24 cellular contexts compared by ENCODE assay signal in genomic region chr3:144875251-144875650, GRCh38.
"Had no signal": no experiment of that assay in that cellular context is flagged by ENCODE, and none has a peak within 500 bp of the region (broad histone marks: within the 10 kb centered on the region; RNA-seq: fewer than 3 reads in every experiment).

No MANE protein-coding gene starts in this region.

- H3K4me3 Mint-ChIP-seq: activated CD4-positive, alpha-beta T cell treated with anti-CD3 and anti-CD28 coated beads, Interleukin-2, amount 10 ng/mL, durations not matched to agents 24 days and 14 days; activated naive CD4-positive, alpha-beta T cell treated with anti-CD3 and anti-CD28 coated beads for 36 hours; activated naive CD8-positive, alpha-beta T cell treated with anti-CD3 and anti-CD28 coated beads for 36 hours; activated T-cell treated with anti-CD3 and anti-CD28 coated beads, Interleukin-2, amount 50 U/mL, for 4 hours; activated T-helper 17 cell treated with anti-CD3 and anti-CD28 coated beads, Interleukin-2, amount 50 U/mL, for 72 hours; T-helper 1 cell treated with Interleukin-12 subunit alpha and Interleukin-12 subunit beta and Interleukin-4 antibody, amounts not matched to agents 30 μg/mL and 1 μg/mL, for 36 hours; WTC11 had no signal

- H3K36me3 Mint-ChIP-seq: activated naive CD8-positive, alpha-beta T cell treated with anti-CD3 and anti-CD28 coated beads for 36 hours; WTC11 had no signal

- H3K9me3 ChIP-seq: SJSA1 had no signal

- H3K27me3 Mint-ChIP-seq: activated CD4-positive, alpha-beta T cell treated with anti-CD3 and anti-CD28 coated beads, Interleukin-2, amount 10 ng/mL, durations not matched to agents 24 days and 14 days; activated naive CD8-positive, alpha-beta T cell treated with anti-CD3 and anti-CD28 coated beads for 36 hours; activated T-helper 17 cell treated with anti-CD3 and anti-CD28 coated beads, Interleukin-2, amount 50 U/mL, for 72 hours had no signal

- DNase-seq: activated CD4-positive, alpha-beta T cell treated with anti-CD3 and anti-CD28 coated beads for 1 hour; activated CD4-positive, alpha-beta T cell treated with anti-CD3 and anti-CD28 coated beads, Interleukin-2, amount 10 ng/mL, durations not matched to agents 24 days and 14 days; activated CD4-positive, alpha-beta T cell treated with anti-CD3 and anti-CD28 coated beads, Interleukin-2, amount 50 U/mL, for 48 hours; activated CD8-positive, alpha-beta memory T cell treated with anti-CD3 and anti-CD28 coated beads for 24 hours; activated gamma-delta T cell; activated naive CD4-positive, alpha-beta T cell treated with anti-CD3 and anti-CD28 coated beads for 36 hours; activated naive CD8-positive, alpha-beta T cell treated with anti-CD3 and anti-CD28 coated beads for 36 hours; activated T-cell treated with anti-CD3 and anti-CD28 coated beads, Interleukin-2, amount 50 U/mL, for 4 hours; anterior cingulate cortex; brain microvascular endothelial cell; Karpas-422; NCI-H146; NCI-H187 treated with DMSO at 0.1 percent for 48 hours; NCI-H2081 treated with DMSO at 0.1 percent for 48 hours; NCI-H446; NCI-H524; PC-3; SHP77 had no signal

- H3K27ac Mint-ChIP-seq: activated CD4-positive, alpha-beta T cell treated with anti-CD3 and anti-CD28 coated beads, Interleukin-2, amount 10 ng/mL, durations not matched to agents 24 days and 14 days; activated naive CD4-positive, alpha-beta T cell treated with anti-CD3 and anti-CD28 coated beads for 36 hours; activated naive CD8-positive, alpha-beta T cell treated with anti-CD3 and anti-CD28 coated beads for 36 hours; activated T-helper 17 cell treated with anti-CD3 and anti-CD28 coated beads, Interleukin-2, amount 50 U/mL, for 72 hours; T-helper 1 cell treated with Interleukin-12 subunit alpha and Interleukin-12 subunit beta and Interleukin-4 antibody, amounts not matched to agents 30 μg/mL and 1 μg/mL, for 36 hours; WTC11 had no signal

- H3K9me3 Mint-ChIP-seq: activated CD4-positive, alpha-beta T cell treated with anti-CD3 and anti-CD28 coated beads, Interleukin-2, amount 10 ng/mL, durations not matched to agents 24 days and 14 days; activated naive CD4-positive, alpha-beta T cell treated with anti-CD3 and anti-CD28 coated beads for 36 hours; activated naive CD8-positive, alpha-beta T cell treated with anti-CD3 and anti-CD28 coated beads for 36 hours; activated T-cell treated with anti-CD3 and anti-CD28 coated beads, Interleukin-2, amount 50 U/mL, for 4 hours; T-helper 1 cell treated with Interleukin-12 subunit alpha and Interleukin-12 subunit beta and Interleukin-4 antibody, amounts not matched to agents 30 μg/mL and 1 μg/mL, for 36 hours had no signal

- H3K4me1 ChIP-seq: SJSA1 had no signal

- H3K36me3 ChIP-seq: brain microvascular endothelial cell, cardiac muscle cell, SJSA1 had no signal

- ATAC-seq: activated T-cell treated with anti-CD3 and anti-CD28 coated beads, Interleukin-2, amount 50 U/mL, for 4 hours; activated T-helper 17 cell treated with anti-CD3 and anti-CD28 coated beads, Interleukin-2, amount 50 U/mL, for 72 hours; PC-3; WTC11 had no signal

- H3K4me3 ChIP-seq: cardiac muscle cell, SJSA1 had no signal

- H3K4me1 Mint-ChIP-seq: activated CD4-positive, alpha-beta T cell treated with anti-CD3 and anti-CD28 coated beads, Interleukin-2, amount 10 ng/mL, durations not matched to agents 24 days and 14 days; activated naive CD8-positive, alpha-beta T cell treated with anti-CD3 and anti-CD28 coated beads for 36 hours; activated T-helper 17 cell treated with anti-CD3 and anti-CD28 coated beads, Interleukin-2, amount 50 U/mL, for 72 hours; WTC11 had no signal

- FAIRE-seq: RCC 7860 had no signal

- H3K27ac ChIP-seq: brain microvascular endothelial cell, cardiac muscle cell, SJSA1 had no signal

- H3K27me3 ChIP-seq: brain microvascular endothelial cell, cardiac muscle cell, SJSA1 had no signal
